In the genomic region with DNA sequence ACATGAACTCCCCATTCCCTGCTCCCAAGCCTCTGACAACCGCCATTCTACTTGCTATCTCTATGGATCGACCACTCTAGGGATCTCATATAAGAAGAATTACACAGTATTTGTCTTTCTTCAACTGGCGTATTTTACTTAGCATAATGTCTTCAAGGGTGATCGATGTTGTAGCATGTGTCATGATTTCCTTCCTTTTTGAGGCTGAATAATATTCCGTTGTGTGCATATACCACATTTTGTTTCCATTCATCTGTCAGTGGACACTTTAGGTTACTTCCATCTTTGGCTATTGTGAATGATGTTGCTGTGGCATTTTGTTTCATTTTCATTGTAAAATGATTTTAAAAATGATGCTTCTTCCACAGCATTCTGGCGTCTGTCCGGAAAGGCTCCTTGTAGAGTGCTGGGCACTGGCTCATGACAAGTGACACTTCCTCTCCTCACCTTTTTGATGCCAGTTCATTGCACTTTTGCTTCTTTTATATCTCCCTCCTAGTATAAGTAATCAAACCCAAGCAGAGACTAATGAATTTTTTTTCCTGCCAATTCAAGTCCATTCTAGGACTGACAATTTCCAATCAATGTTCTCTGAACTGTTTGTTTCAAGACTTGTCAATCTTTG, we compare ENCODE assay signal across 24 cellular contexts.
"Had no signal": no experiment of that assay in that cellular context is flagged by ENCODE, and none has a peak within 500 bp of the region (broad histone marks: within the 10 kb centered on the region; RNA-seq: fewer than 3 reads in every experiment).

No MANE protein-coding gene starts in this region.

- H3K79me2 ChIP-seq: hepatocyte had no signal

- H3K27me3 ChIP-seq: colonic mucosa, heart left ventricle, hepatocyte, suprapubic skin, transverse colon, upper lobe of right lung, uterus had no signal

- H3K36me3 ChIP-seq: colonic mucosa, heart left ventricle, suprapubic skin, transverse colon, upper lobe of right lung, uterus had no signal

- H3K27me3 Mint-ChIP-seq: progenitor cell of endocrine pancreas had no signal

- H3K4me3 Mint-ChIP-seq: dendritic cell treated with granulocyte-macrophage colony-stimulating factor and Interleukin-4, amounts not matched to agents 40 ng/mL and 50 ng/mL, for 4 days; naive thymus-derived CD8-positive, alpha-beta T cell; stimulated activated naive CD8-positive, alpha-beta T cell treated with anti-CD3 and anti-CD28 coated beads, Interleukin-15, amount 100 ng/mL, for 72 hours had no signal

- DNase-seq: colonic mucosa; effector memory CD4-positive, alpha-beta T cell; heart left ventricle; kidney; mesenchymal stem cell; midbrain; naive thymus-derived CD8-positive, alpha-beta T cell; stimulated activated CD4-positive, alpha-beta T cell treated with anti-CD3 and anti-CD28 coated beads, Interleukin-12 subunit alpha, Interleukin-12 subunit beta, amount 100 ng/mL, for 4 hours; stimulated activated CD4-positive, alpha-beta T cell treated with anti-CD3 and anti-CD28 coated beads, Interleukin-1b, Interleukin-23, amount 100 ng/mL, for 48 hours; stimulated activated CD4-positive, alpha-beta T cell treated with anti-CD3 and anti-CD28 coated beads, Interleukin-4, amount 100 ng/mL, for 1 hour; stimulated activated CD8-positive, alpha-beta memory T cell treated with anti-CD3 and anti-CD28 coated beads, Interleukin-4, amount 100 ng/mL, for 48 hours; stimulated activated naive CD4-positive, alpha-beta T cell; stimulated activated naive CD8-positive, alpha-beta T cell treated with anti-CD3 and anti-CD28 coated beads, Interleukin-15, amount 100 ng/mL, for 72 hours; transverse colon; upper lobe of right lung; uterus had no signal

- H3K9me3 Mint-ChIP-seq: dendritic cell treated with granulocyte-macrophage colony-stimulating factor and Interleukin-4, amounts not matched to agents 40 ng/mL and 50 ng/mL, for 4 days; naive thymus-derived CD8-positive, alpha-beta T cell; stimulated activated naive CD8-positive, alpha-beta T cell treated with anti-CD3 and anti-CD28 coated beads, Interleukin-15, amount 100 ng/mL, for 72 hours had no signal

- H3K9ac ChIP-seq: parathyroid adenoma had no signal

- H3K4me1 ChIP-seq: colonic mucosa, heart left ventricle, parathyroid adenoma, suprapubic skin, transverse colon, upper lobe of right lung, uterus had no signal

- ATAC-seq: heart left ventricle; naive thymus-derived CD8-positive, alpha-beta T cell; sciatic nerve; stimulated activated naive CD8-positive, alpha-beta T cell treated with anti-CD3 and anti-CD28 coated beads, Interleukin-15, amount 100 ng/mL, for 72 hours; upper lobe of right lung had no signal

- H2AFZ ChIP-seq: hepatocyte, parathyroid adenoma had no signal

- H3K4me1 Mint-ChIP-seq: naive thymus-derived CD8-positive, alpha-beta T cell; stimulated activated naive CD8-positive, alpha-beta T cell treated with anti-CD3 and anti-CD28 coated beads, Interleukin-15, amount 100 ng/mL, for 72 hours had no signal

- H3K27ac ChIP-seq: colonic mucosa, heart left ventricle, hepatocyte, parathyroid adenoma, suprapubic skin, transverse colon, upper lobe of right lung, uterus had no signal

- H3K4me2 ChIP-seq: hepatocyte, smooth muscle cell had no signal

- H3K4me3 ChIP-seq: colonic mucosa, heart left ventricle, hepatocyte, lung, smooth muscle cell, suprapubic skin, transverse colon, upper lobe of right lung, uterus had no signal

- H3K27ac Mint-ChIP-seq: dendritic cell treated with granulocyte-macrophage colony-stimulating factor and Interleukin-4, amounts not matched to agents 40 ng/mL and 50 ng/mL, for 4 days; naive thymus-derived CD8-positive, alpha-beta T cell; progenitor cell of endocrine pancreas; stimulated activated naive CD8-positive, alpha-beta T cell treated with anti-CD3 and anti-CD28 coated beads, Interleukin-15, amount 100 ng/mL, for 72 hours had no signal

- H3K9me3 ChIP-seq: colonic mucosa, heart left ventricle, suprapubic skin, transverse colon, upper lobe of right lung, uterus had no signal
